Comparison of ENCODE assay signal across 25 cellular contexts in the genomic region with DNA sequence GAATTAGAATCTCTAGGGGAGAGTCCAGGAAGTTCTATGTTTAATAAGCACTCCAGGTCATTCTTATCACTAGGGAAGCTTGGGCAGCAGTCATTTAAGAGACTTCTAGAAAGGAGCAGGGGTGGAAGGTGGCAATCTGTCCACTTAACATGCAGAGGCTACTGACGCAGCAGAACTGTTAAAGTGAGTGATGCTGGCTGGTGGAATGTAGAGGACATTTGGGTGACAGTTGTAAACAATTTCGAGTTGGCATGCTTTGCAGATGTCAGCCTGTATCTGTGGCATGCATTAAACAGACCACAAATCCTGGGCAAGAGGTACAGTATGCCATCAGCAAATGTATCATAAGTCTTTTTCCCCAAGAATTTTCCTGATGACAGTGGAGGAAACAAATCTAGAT.
"Had no signal": no experiment of that assay in that cellular context is flagged by ENCODE, and none has a peak within 500 bp of the region (broad histone marks: within the 10 kb centered on the region; RNA-seq: fewer than 3 reads in every experiment).

No MANE protein-coding gene starts in this region.

- H3K9me3 ChIP-seq: gastrocnemius medialis, mucosa of descending colon, neutrophil, sigmoid colon, uterus had no signal

- H3K4me2 ChIP-seq: smooth muscle cell had no signal

- DNase-seq: activated CD4-positive, alpha-beta T cell treated with anti-CD3 and anti-CD28 coated beads for 36 hours; activated CD4-positive, alpha-beta T cell treated with anti-CD3 and anti-CD28 coated beads, Interleukin-2, amount 50 U/mL, for 4 hours; activated CD4-positive, CD25-positive, alpha-beta regulatory T cell; activated naive CD4-positive, alpha-beta T cell; activated T-cell treated with anti-CD3 and anti-CD28 coated beads for 4 hours; activated T-cell treated with anti-CD3 and anti-CD28 coated beads, Interleukin-2, amount 50 U/mL, for 72 hours; aorta; dorsolateral prefrontal cortex; effector memory CD4-positive, alpha-beta T cell; gastrocnemius medialis; hypothalamus; mucosa of descending colon; sigmoid colon; stimulated activated CD4-positive, alpha-beta T cell treated with anti-CD3 and anti-CD28 coated beads, Interleukin-1b, Interleukin-23, amount 100 ng/mL, for 48 hours; stimulated activated CD4-positive, alpha-beta T cell treated with anti-CD3 and anti-CD28 coated beads, Interleukin-4, amount 100 ng/mL, for 4 hours; stimulated activated CD8-positive, alpha-beta memory T cell treated with anti-CD3 and anti-CD28 coated beads, Interleukin-4, amount 100 ng/mL, for 48 hours; stimulated activated naive CD8-positive, alpha-beta T cell treated with anti-CD3 and anti-CD28 coated beads, Interleukin-15, amount 100 ng/mL, for 72 hours; substantia nigra; T-helper 1 cell; uterus had no signal

- H3K27ac ChIP-seq: cardiac muscle cell, coronary artery, dorsolateral prefrontal cortex, gastrocnemius medialis, neutrophil, sigmoid colon, uterus had no signal

- H3K4me1 ChIP-seq: gastrocnemius medialis, uterus had no signal

- H3K27me3 ChIP-seq: cardiac muscle cell, gastrocnemius medialis, neutrophil, sigmoid colon, uterus had no signal

- H3K4me3 ChIP-seq: cardiac muscle cell, coronary artery, dorsolateral prefrontal cortex, gastrocnemius medialis, lung, mucosa of descending colon, sigmoid colon, smooth muscle cell, uterus had no signal

- H3K36me3 ChIP-seq: cardiac muscle cell, gastrocnemius medialis, neutrophil, sigmoid colon, uterus had no signal
